ENCODE assay signal across 1 cellular context in the genomic region with DNA sequence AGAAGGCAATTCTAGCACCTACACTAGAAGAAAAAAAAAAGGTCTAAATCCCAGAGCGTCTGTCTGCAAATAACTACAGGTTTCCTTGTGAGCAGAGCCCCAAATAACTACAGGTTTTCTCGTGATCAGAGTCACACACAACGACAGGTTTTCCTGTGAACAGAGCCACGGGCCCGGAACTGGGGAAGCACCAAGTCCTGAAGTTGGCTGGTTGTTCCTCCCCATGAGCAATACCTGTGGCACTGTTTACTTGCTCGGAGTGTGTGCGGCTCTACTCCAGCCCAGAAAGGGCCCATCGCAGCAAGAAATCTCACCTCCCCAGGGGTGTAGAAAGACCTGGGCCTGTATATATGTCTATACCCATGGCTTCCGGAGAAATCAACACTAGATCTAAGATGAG.
TF ChIP-seq lines count a peak whose summit lies in the region.

No MANE protein-coding gene starts in this region.

TF ChIP-seq in IMR-90, 13 proteins besides CTCF, POLR2A, EP300 and RAD21:
- TF ChIP-seq, protein P1, sequence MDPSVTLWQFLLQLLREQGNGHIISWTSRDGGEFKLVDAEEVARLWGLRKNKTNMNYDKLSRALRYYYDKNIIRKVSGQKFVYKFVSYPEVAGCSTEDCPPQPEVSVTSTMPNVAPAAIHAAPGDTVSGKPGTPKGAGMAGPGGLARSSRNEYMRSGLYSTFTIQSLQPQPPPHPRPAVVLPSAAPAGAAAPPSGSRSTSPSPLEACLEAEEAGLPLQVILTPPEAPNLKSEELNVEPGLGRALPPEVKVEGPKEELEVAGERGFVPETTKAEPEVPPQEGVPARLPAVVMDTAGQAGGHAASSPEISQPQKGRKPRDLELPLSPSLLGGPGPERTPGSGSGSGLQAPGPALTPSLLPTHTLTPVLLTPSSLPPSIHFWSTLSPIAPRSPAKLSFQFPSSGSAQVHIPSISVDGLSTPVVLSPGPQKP (IDR thresholded peaks at IDR 0.05; ENCODE audit: borderline replicate concordance, low read depth, low read length): no peak
